ENCODE assay signal across 1 cellular context in the genomic region with DNA sequence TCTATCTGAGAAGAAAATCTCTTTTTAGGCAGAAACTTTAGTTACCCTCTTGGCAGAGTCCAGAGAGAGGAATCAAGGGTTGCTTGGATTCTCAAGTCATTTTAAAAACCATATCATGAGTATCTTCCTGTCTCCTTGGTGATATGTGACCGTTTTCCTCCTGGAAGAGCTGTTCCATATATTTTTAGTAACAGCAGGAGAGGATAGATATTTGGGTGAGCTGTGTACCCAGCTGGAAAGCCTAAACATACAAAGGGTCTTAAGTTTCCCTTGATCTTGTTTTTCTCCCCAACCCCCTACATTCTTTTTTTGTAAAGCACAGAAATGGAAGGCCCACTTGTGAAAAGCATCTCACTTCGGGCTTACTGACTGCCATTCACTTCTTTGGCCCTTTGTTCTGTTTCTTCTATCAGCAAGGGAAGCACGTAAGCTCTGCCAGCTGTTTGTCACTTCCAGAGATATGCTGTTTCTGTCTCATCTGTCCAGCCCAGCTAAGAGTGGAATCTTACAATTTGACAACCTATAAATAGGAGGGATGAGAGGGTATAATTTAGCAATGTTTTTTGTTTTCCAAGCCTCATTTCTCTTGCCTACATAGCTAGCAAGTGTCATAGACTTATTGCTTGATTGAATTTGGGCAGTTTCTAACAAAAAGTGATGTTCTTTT.
TF ChIP-seq lines count a peak whose summit lies in the region.

No MANE protein-coding gene starts in this region.

TF ChIP-seq in WTC11, 78 proteins besides CTCF, POLR2A, EP300 and RAD21 (continued from another document):
- TF ChIP-seq, protein P1, sequence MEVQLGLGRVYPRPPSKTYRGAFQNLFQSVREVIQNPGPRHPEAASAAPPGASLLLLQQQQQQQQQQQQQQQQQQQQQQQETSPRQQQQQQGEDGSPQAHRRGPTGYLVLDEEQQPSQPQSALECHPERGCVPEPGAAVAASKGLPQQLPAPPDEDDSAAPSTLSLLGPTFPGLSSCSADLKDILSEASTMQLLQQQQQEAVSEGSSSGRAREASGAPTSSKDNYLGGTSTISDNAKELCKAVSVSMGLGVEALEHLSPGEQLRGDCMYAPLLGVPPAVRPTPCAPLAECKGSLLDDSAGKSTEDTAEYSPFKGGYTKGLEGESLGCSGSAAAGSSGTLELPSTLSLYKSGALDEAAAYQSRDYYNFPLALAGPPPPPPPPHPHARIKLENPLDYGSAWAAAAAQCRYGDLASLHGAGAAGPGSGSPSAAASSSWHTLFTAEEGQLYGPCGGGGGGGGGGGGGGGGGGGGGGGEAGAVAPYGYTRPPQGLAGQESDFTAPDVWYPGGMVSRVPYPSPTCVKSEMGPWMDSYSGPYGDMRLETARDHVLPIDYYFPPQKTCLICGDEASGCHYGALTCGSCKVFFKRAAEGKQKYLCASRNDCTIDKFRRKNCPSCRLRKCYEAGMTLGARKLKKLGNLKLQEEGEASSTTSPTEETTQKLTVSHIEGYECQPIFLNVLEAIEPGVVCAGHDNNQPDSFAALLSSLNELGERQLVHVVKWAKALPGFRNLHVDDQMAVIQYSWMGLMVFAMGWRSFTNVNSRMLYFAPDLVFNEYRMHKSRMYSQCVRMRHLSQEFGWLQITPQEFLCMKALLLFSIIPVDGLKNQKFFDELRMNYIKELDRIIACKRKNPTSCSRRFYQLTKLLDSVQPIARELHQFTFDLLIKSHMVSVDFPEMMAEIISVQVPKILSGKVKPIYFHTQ (CRISPR knock-in tag; IDR thresholded peaks at IDR 0.05), result no peak
- TF ChIP-seq, protein P2, sequence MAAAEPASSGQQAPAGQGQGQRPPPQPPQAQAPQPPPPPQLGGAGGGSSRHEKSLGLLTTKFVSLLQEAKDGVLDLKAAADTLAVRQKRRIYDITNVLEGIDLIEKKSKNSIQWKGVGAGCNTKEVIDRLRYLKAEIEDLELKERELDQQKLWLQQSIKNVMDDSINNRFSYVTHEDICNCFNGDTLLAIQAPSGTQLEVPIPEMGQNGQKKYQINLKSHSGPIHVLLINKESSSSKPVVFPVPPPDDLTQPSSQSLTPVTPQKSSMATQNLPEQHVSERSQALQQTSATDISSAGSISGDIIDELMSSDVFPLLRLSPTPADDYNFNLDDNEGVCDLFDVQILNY (CRISPR knock-in tag; IDR thresholded peaks at IDR 0.05), result no peak
- TF ChIP-seq JUN (CRISPR knock-in tag; IDR thresholded peaks at IDR 0.05), result no peak
- TF ChIP-seq KAT7 (CRISPR knock-in tag; IDR thresholded peaks at IDR 0.05; ENCODE audit: borderline replicate concordance), result no peak
- no peak for TF ChIP-seq ZNF121 (CRISPR knock-in tag; IDR thresholded peaks at IDR 0.05)
- TF ChIP-seq GABPB1 (CRISPR knock-in tag; IDR thresholded peaks at IDR 0.05), result no peak
- no peak for TF ChIP-seq HMGA2 (CRISPR knock-in tag; IDR thresholded peaks at IDR 0.05)
- TF ChIP-seq RORB (CRISPR knock-in tag; IDR thresholded peaks at IDR 0.05), result no peak
- TF ChIP-seq, protein P3, sequence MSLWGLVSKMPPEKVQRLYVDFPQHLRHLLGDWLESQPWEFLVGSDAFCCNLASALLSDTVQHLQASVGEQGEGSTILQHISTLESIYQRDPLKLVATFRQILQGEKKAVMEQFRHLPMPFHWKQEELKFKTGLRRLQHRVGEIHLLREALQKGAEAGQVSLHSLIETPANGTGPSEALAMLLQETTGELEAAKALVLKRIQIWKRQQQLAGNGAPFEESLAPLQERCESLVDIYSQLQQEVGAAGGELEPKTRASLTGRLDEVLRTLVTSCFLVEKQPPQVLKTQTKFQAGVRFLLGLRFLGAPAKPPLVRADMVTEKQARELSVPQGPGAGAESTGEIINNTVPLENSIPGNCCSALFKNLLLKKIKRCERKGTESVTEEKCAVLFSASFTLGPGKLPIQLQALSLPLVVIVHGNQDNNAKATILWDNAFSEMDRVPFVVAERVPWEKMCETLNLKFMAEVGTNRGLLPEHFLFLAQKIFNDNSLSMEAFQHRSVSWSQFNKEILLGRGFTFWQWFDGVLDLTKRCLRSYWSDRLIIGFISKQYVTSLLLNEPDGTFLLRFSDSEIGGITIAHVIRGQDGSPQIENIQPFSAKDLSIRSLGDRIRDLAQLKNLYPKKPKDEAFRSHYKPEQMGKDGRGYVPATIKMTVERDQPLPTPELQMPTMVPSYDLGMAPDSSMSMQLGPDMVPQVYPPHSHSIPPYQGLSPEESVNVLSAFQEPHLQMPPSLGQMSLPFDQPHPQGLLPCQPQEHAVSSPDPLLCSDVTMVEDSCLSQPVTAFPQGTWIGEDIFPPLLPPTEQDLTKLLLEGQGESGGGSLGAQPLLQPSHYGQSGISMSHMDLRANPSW (CRISPR knock-in tag; conservative IDR thresholded peaks at IDR 0.05; ENCODE audit: low read depth), result no peak
- TF ChIP-seq, protein P4, sequence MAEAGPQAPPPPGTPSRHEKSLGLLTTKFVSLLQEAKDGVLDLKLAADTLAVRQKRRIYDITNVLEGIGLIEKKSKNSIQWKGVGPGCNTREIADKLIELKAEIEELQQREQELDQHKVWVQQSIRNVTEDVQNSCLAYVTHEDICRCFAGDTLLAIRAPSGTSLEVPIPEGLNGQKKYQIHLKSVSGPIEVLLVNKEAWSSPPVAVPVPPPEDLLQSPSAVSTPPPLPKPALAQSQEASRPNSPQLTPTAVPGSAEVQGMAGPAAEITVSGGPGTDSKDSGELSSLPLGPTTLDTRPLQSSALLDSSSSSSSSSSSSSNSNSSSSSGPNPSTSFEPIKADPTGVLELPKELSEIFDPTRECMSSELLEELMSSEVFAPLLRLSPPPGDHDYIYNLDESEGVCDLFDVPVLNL (CRISPR knock-in tag; IDR thresholded peaks at IDR 0.05; ENCODE audit: borderline replicate concordance, low read depth), result no peak
- TF ChIP-seq, protein P5, sequence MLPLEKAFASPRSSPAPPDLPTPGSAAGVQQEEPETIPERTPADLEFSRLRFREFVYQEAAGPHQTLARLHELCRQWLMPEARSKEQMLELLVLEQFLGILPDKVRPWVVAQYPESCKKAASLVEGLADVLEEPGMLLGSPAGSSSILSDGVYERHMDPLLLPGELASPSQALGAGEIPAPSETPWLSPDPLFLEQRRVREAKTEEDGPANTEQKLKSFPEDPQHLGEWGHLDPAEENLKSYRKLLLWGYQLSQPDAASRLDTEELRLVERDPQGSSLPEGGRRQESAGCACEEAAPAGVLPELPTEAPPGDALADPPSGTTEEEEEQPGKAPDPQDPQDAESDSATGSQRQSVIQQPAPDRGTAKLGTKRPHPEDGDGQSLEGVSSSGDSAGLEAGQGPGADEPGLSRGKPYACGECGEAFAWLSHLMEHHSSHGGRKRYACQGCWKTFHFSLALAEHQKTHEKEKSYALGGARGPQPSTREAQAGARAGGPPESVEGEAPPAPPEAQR (CRISPR knock-in tag; IDR thresholded peaks at IDR 0.05), result no peak
- TF ChIP-seq TEAD4 (CRISPR knock-in tag; IDR thresholded peaks at IDR 0.05), result no peak
- TF ChIP-seq, protein P6, sequence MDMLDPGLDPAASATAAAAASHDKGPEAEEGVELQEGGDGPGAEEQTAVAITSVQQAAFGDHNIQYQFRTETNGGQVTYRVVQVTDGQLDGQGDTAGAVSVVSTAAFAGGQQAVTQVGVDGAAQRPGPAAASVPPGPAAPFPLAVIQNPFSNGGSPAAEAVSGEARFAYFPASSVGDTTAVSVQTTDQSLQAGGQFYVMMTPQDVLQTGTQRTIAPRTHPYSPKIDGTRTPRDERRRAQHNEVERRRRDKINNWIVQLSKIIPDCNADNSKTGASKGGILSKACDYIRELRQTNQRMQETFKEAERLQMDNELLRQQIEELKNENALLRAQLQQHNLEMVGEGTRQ (CRISPR knock-in tag; IDR thresholded peaks at IDR 0.05), result no peak
- no peak for TF ChIP-seq ZNF671 (CRISPR knock-in tag; IDR thresholded peaks at IDR 0.05)
- no peak for TF ChIP-seq GRHL2 (CRISPR knock-in tag; IDR thresholded peaks at IDR 0.05; ENCODE audit: insufficient replicate concordance, severe bottlenecking)
